ENCODE assay signal across 1 cellular context in genomic region chr7:72924417-72924747, GRCh38.
A peak's percentile ranks its signal among the peaks of the same experiment; 100 is the strongest.
TF ChIP-seq lines count a peak whose summit lies in the region.

No MANE protein-coding gene starts in this region.

TF ChIP-seq in K562, 482 proteins besides CTCF, POLR2A, EP300 and RAD21:
- TF ChIP-seq BRD9 (IDR thresholded peaks at IDR 0.05; ENCODE audit: low read depth, partially characterized antibody) = peak; percentile 30
- no peak for TF ChIP-seq FUS (optimal IDR thresholded peaks at IDR 0.05; ENCODE audit: low read depth, low read length)
- TF ChIP-seq DPF2 (IDR thresholded peaks at IDR 0.05) = peak; percentile 43; the same call in 1 of the 2 replicates
- TF ChIP-seq AFF1 (IDR thresholded peaks at IDR 0.05; ENCODE audit: low read depth in 1 of 2, partially characterized antibody in 2 of 2) = peak in 1 of 2 experiments; percentile 21
- TF ChIP-seq RBFOX2 (IDR thresholded peaks at IDR 0.05; ENCODE audit: low read depth, low read length) = no peak
- no peak for TF ChIP-seq KAT2B (IDR thresholded peaks at IDR 0.05; ENCODE audit: low read depth, low read length)
- peak; percentile 51 for TF ChIP-seq ZNF316 (IDR thresholded peaks at IDR 0.05)
- no peak for TF ChIP-seq ZNF3 (CRISPR knock-in tag; IDR thresholded peaks at IDR 0.05)
- TF ChIP-seq ZNF318 (IDR thresholded peaks at IDR 0.05; ENCODE audit: borderline replicate concordance in 1 of 2, low read depth in 1 of 2) = 0 out of 4 replicates have a peak, but pooled peaks of 1 of the 2 experiments have one; percentile 38
- TF ChIP-seq ZBTB40 (IDR thresholded peaks at IDR 0.05) = no peak
- TF ChIP-seq ZBTB40 (CRISPR knock-in tag; IDR thresholded peaks at IDR 0.05) = no peak
- no peak for TF ChIP-seq TEAD1 (CRISPR knock-in tag; IDR thresholded peaks at IDR 0.05)
- TF ChIP-seq HMBOX1 (IDR thresholded peaks at IDR 0.05) = peak; percentile 90
- TF ChIP-seq RFX1 (IDR thresholded peaks at IDR 0.05) = 0 out of 2 replicates have a peak, but pooled peaks have one; percentile 25
- no peak for TF ChIP-seq GABPB1 (CRISPR knock-in tag; IDR thresholded peaks at IDR 0.05)
- TF ChIP-seq ZBTB7A (IDR thresholded peaks at IDR 0.05; ENCODE audit: borderline replicate concordance, control insufficient read depth, low read depth, low read length) = 0 out of 2 replicates have a peak, but pooled peaks have one; percentile 4
- no peak for TF ChIP-seq TCFL5 (CRISPR knock-in tag; conservative IDR thresholded peaks at IDR 0.05)
- TF ChIP-seq SMAD1 (IDR thresholded peaks at IDR 0.05; ENCODE audit: low read depth, low read length, partially characterized antibody) = no peak
- no peak for TF ChIP-seq PCBP2 (IDR thresholded peaks at IDR 0.05; ENCODE audit: low read depth, low read length, poor library complexity, severe bottlenecking)
- peak; percentile 25; the same call in 1 of the 2 replicates for TF ChIP-seq NFE2 (IDR thresholded peaks at IDR 0.05; ENCODE audit: low read depth)
- TF ChIP-seq NCOA1 (IDR thresholded peaks at IDR 0.05; ENCODE audit: low read depth) = 0 out of 2 replicates have a peak, but pooled peaks have one; percentile 11
- peak in 1 of 2 experiments; percentile 73; a peak in 1 of 4 replicates for TF ChIP-seq MLLT1 (IDR thresholded peaks at IDR 0.05)
- no peak for TF ChIP-seq HDGF (IDR thresholded peaks at IDR 0.05)
- TF ChIP-seq KLF1 (tag; IDR thresholded peaks at IDR 0.05) = no peak
- no peak for TF ChIP-seq HLTF (IDR thresholded peaks at IDR 0.05)
- TF ChIP-seq NR2C2 (CRISPR knock-in tag; IDR thresholded peaks at IDR 0.05) = no peak
- no peak for TF ChIP-seq NR2C2 (tag; IDR thresholded peaks at IDR 0.05)
- TF ChIP-seq SNIP1 (IDR thresholded peaks at IDR 0.05; ENCODE audit: low read depth) = 0 out of 2 replicates have a peak, but pooled peaks have one; percentile 25
- 0 out of 4 replicates have a peak, but pooled peaks of 1 of the 2 experiments have one; percentile 59 for TF ChIP-seq ARNT (IDR thresholded peaks at IDR 0.05)
- no peak for TF ChIP-seq C11orf30 (IDR thresholded peaks at IDR 0.05; ENCODE audit: low read depth)
- peak; percentile 15; the same call in 1 of the 2 replicates for TF ChIP-seq ZBTB2 (IDR thresholded peaks at IDR 0.05)
